Comparison of ENCODE assay signal across 26 cellular contexts in genomic region chr11:39139581-39139980, GRCh38.
"Had no signal": no experiment of that assay in that cellular context is flagged by ENCODE, and none has a peak within 500 bp of the region (broad histone marks: within the 10 kb centered on the region; RNA-seq: fewer than 3 reads in every experiment).

No MANE protein-coding gene starts in this region.

- H3K4me3 ChIP-seq: stomach, suprapubic skin, testis, thoracic aorta, thyroid gland, tibial artery, tibial nerve, transverse colon, upper lobe of left lung, upper lobe of right lung, uterus, vagina had no signal

- H3K4me1 ChIP-seq: stomach, suprapubic skin, testis, thyroid gland, tibial artery, tibial nerve, transverse colon, upper lobe of left lung, upper lobe of right lung, uterus, vagina had no signal

- DNase-seq: stimulated activated CD4-positive, alpha-beta T cell treated with anti-CD3 and anti-CD28 coated beads, Interleukin-2, amount 100 ng/mL, for 48 hours; stimulated activated CD4-positive, alpha-beta T cell treated with anti-CD3 and anti-CD28 coated beads, Interleukin-4, amount 100 ng/mL, for 1 hour; stimulated activated CD4-positive, alpha-beta T cell treated with anti-CD3 and anti-CD28 coated beads, Interleukin-4, amount 100 ng/mL, for 24 hours; stimulated activated CD4-positive, alpha-beta T cell treated with anti-CD3 and anti-CD28 coated beads, Interleukin-4, amount 100 ng/mL, for 4 hours; stimulated activated CD8-positive, alpha-beta memory T cell treated with anti-CD3 and anti-CD28 coated beads, Interleukin-4, amount 100 ng/mL, for 48 hours; stimulated activated naive B cell treated with anti-CD40 and anti-IgM and Interleukin-4, amounts not matched to agents 10 μg/mL and 1 μg/mL and 100 μg/mL, for 72 hours; stimulated activated naive CD4-positive, alpha-beta T cell; stimulated activated naive CD4-positive, alpha-beta T cell treated with Interleukin-2 at 50 U/mL for 16 hours; stimulated activated naive CD8-positive, alpha-beta T cell treated with anti-CD3 and anti-CD28 coated beads, Interleukin-15, amount 100 ng/mL, for 72 hours; stimulated activated naive CD8-positive, alpha-beta T cell treated with anti-CD3 and anti-CD28 coated beads, Interleukin-15, Interleukin-2, amounts not matched to agents 100 U/mL and 50 U/mL, for 24 hours; stomach; substantia nigra; testis; thyroid gland; tibial artery; transverse colon; trophoblast cell; upper lobe of left lung; upper lobe of right lung; uterus had no signal

- H3K27me3 ChIP-seq: stomach, suprapubic skin, testis, thyroid gland, tibial artery, tibial nerve, transverse colon, upper lobe of left lung, upper lobe of right lung, uterus, vagina had no signal

- H3K36me3 ChIP-seq: stomach, suprapubic skin, thoracic aorta, thyroid gland, tibial artery, tibial nerve, transverse colon, upper lobe of left lung, upper lobe of right lung, vagina had no signal

- ATAC-seq: stimulated activated effector memory CD8-positive, alpha-beta T cell treated with anti-CD3 and anti-CD28 coated beads, Interleukin-12 subunit alpha, Interleukin-12 subunit beta, amount 100 ng/mL, for 72 hours; stimulated activated memory B cell treated with anti-CD40 and anti-IgM and Interleukin-4, amounts not matched to agents 10 μg/mL and 1 μg/mL and 100 μg/mL, for 72 hours; stimulated activated naive B cell treated with anti-CD40 and anti-IgM and Interleukin-4, amounts not matched to agents 10 μg/mL and 1 μg/mL and 100 μg/mL, for 72 hours; stimulated activated naive CD8-positive, alpha-beta T cell treated with anti-CD3 and anti-CD28 coated beads, Interleukin-15, amount 100 ng/mL, for 72 hours; stimulated activated naive CD8-positive, alpha-beta T cell treated with anti-CD3 and anti-CD28 coated beads, Interleukin-15, Interleukin-2, amounts not matched to agents 100 U/mL and 50 U/mL, for 24 hours; upper lobe of right lung had no signal

- H3K9me3 ChIP-seq: stomach, testis, thoracic aorta, thyroid gland, tibial artery, tibial nerve, transverse colon, upper lobe of left lung, upper lobe of right lung, uterus, vagina had no signal

- H3K27ac ChIP-seq: stomach, suprapubic skin, testis, thoracic aorta, thyroid gland, tibial artery, tibial nerve, transverse colon, upper lobe of left lung, upper lobe of right lung, uterus, vagina had no signal
